In genomic region chr20:25997367-25998053, GRCh38 we compare ENCODE assay signal across 5 cellular contexts.
DNase-seq lines count a peak whose midpoint lies in the region; ATAC-seq and TF ChIP-seq lines count a peak whose summit lies in the region.
"Not testable (repeated sequence)": the region's sequence is repeated elsewhere in the genome, so short reads cannot be mapped to it uniquely, and the experiment has no call there.

No MANE protein-coding gene starts in this region.

- H3K9me3 Mint-ChIP-seq in brain = not testable (repeated sequence)

- TF ChIP-seq CTCF in brain (conservative IDR thresholded peaks at IDR 0.05); sigmoid colon (IDR thresholded peaks at IDR 0.05): not testable (repeated sequence)

- not testable (repeated sequence) for H3K36me3 Mint-ChIP-seq in brain

- not testable (repeated sequence) for H3K9me3 ChIP-seq in sigmoid colon

- H3K4me1 ChIP-seq in sigmoid colon = not testable (repeated sequence)

- H3K4me3 Mint-ChIP-seq in brain = not testable (repeated sequence)

- not testable (repeated sequence) for TF ChIP-seq POLR2A in sigmoid colon (IDR thresholded peaks at IDR 0.05)

- not testable (repeated sequence) for H3K27ac ChIP-seq in sigmoid colon

- H3K27me3 ChIP-seq in sigmoid colon = not testable (repeated sequence)

- intact Hi-C loops in sigmoid colon (cut with DNase I) = not testable (repeated sequence)

- 82 to 85% methylated on average over 16 of the region's 16 CpGs for WGBS in sigmoid colon, 2 donors

- peaks cover 10% of the 10 kb centered on the region for H3K4me1 Mint-ChIP-seq in brain

- H3K36me3 ChIP-seq in sigmoid colon = not testable (repeated sequence)

- TF ChIP-seq EP300 in sigmoid colon (IDR thresholded peaks at IDR 0.05) = not testable (repeated sequence)

- DNase-seq in NCI-H82 (lab: John Stamatoyannopoulos, UW) = peak; percentile 29
- DNase-seq in mesenteric fat pad (ENCODE audit: low spot score) = peak; percentile 64
- peak; percentile 40 for DNase-seq in sigmoid colon

- H3K4me3 ChIP-seq in sigmoid colon = not testable (repeated sequence)

- ATAC-seq in GM19025 (IDR thresholded peaks at IDR 0.05; ENCODE audit: low read depth, unreplicated experiment) = peak; percentile 61

- peak overlapping the region in 4 of 5 experiments; percentile 6 to 68 (median 26) for H3K27ac Mint-ChIP-seq in brain

- not testable (repeated sequence) for H3K27me3 Mint-ChIP-seq in brain
